ENCODE assay signal across 1 cellular context in genomic region chr7:106599343-106599698, GRCh38.
TF ChIP-seq lines count a peak whose summit lies in the region.

No MANE protein-coding gene starts in this region.

TF ChIP-seq in WTC11, 78 proteins besides CTCF, POLR2A, EP300 and RAD21 (continued from another document):
- TF ChIP-seq NFE2L1 (CRISPR knock-in tag; IDR thresholded peaks at IDR 0.05) (no peak), TEAD4 (CRISPR knock-in tag; IDR thresholded peaks at IDR 0.05) (no peak), AFF4 (CRISPR knock-in tag; IDR thresholded peaks at IDR 0.05; ENCODE audit: borderline replicate concordance) (no peak)
